Comparison of ENCODE assay signal across 14 cellular contexts in genomic region chr6:169720207-169720855, GRCh38. TPM values are rescaled to one million over a fixed set of nuclear protein-coding genes. Genes with fewer than 3 reads are reported as not detected.
DNase-seq lines count a peak whose midpoint lies in the region; ATAC-seq and TF ChIP-seq lines count a peak whose summit lies in the region.
"Had no signal": no experiment of that assay in that cellular context is flagged by ENCODE, and none has a peak within 500 bp of the region (broad histone marks: within the 10 kb centered on the region; RNA-seq: fewer than 3 reads in every experiment).

No MANE protein-coding gene starts in this region.

- peaks cover 30% of the 10 kb centered on the region for H3K4me1 Mint-ChIP-seq in activated CD8-positive, alpha-beta memory T cell treated with anti-CD3 and anti-CD28 coated beads, Interleukin-2, amount 10 ng/mL, durations not matched to agents 7 days and 5 days
- H3K4me1 Mint-ChIP-seq in activated CD8-positive, alpha-beta T cell treated with anti-CD3 and anti-CD28 coated beads for 36 hours (ENCODE audit: low read depth) = peaks cover 33% of the 10 kb centered on the region
- H3K4me1 Mint-ChIP-seq in neural crest cell = peaks cover 45% of the 10 kb centered on the region

- ATAC-seq in activated CD8-positive, alpha-beta memory T cell treated with anti-CD3 and anti-CD28 coated beads, Interleukin-2, amount 10 ng/mL, durations not matched to agents 7 days and 5 days = no peak
- no peak for ATAC-seq in activated CD8-positive, alpha-beta T cell treated with anti-CD3 and anti-CD28 coated beads for 36 hours
- ATAC-seq in GM21515 (IDR thresholded peaks at IDR 0.05; ENCODE audit: unreplicated experiment) (no peak), GM19455 (IDR thresholded peaks at IDR 0.05; ENCODE audit: unreplicated experiment) (no peak)
- ATAC-seq: effector memory CD8-positive, alpha-beta T cell; lower lobe of right lung; PC-3 had no signal

- no peak for DNase-seq in activated CD8-positive, alpha-beta memory T cell treated with anti-CD3 and anti-CD28 coated beads, Interleukin-2, amount 10 ng/mL, durations not matched to agents 7 days and 5 days
- DNase-seq in activated CD8-positive, alpha-beta memory T cell treated with anti-CD3 and anti-CD28 coated beads, Interleukin-2, amount 50 U/mL, for 48 hours = no peak
- no peak for DNase-seq in activated CD8-positive, alpha-beta T cell treated with anti-CD3 and anti-CD28 coated beads for 36 hours
- no peak for DNase-seq in neural crest cell (ENCODE audit: low read depth, low spot score)
- no peak for DNase-seq in NCI-H1436 (lab: John Stamatoyannopoulos, UW)
- DNase-seq: effector memory CD8-positive, alpha-beta T cell; hypothalamus; KG1; lower lobe of right lung; PC-3; stimulated activated CD4-positive, alpha-beta T cell treated with anti-CD3 and anti-CD28 coated beads, Interleukin-12 subunit alpha, Interleukin-12 subunit beta, amount 100 ng/mL, for 4 hours had no signal

- H3K27ac Mint-ChIP-seq in activated CD8-positive, alpha-beta memory T cell treated with anti-CD3 and anti-CD28 coated beads, Interleukin-2, amount 10 ng/mL, durations not matched to agents 7 days and 5 days = peak overlapping the region; percentile 35
- peak overlapping the region; percentile 62 for H3K27ac Mint-ChIP-seq in activated CD8-positive, alpha-beta T cell treated with anti-CD3 and anti-CD28 coated beads for 36 hours
- H3K27ac Mint-ChIP-seq in neural crest cell (ENCODE audit: unreplicated experiment) = no peak overlapping the region

- TF ChIP-seq CTCF in LNCAP (IDR thresholded peaks at IDR 0.05) = peak; percentile 19; the same call in 1 of the 2 replicates
- no peak for TF ChIP-seq CTCF in activated CD8-positive, alpha-beta T cell treated with anti-CD3 and anti-CD28 coated beads for 36 hours (IDR thresholded peaks at IDR 0.05)
- TF ChIP-seq CTCF in neural crest cell (conservative IDR thresholded peaks at IDR 0.05) = peak; percentile 35

- H3K36me3 Mint-ChIP-seq in activated CD8-positive, alpha-beta memory T cell treated with anti-CD3 and anti-CD28 coated beads, Interleukin-2, amount 10 ng/mL, durations not matched to agents 7 days and 5 days = peaks cover 28% of the 10 kb centered on the region
- H3K36me3 Mint-ChIP-seq in activated CD8-positive, alpha-beta T cell treated with anti-CD3 and anti-CD28 coated beads for 36 hours (ENCODE audit: low read depth) = peaks cover 40% of the 10 kb centered on the region
- H3K36me3 Mint-ChIP-seq in neural crest cell (ENCODE audit: low read depth) = no peaks in the 10 kb centered on the region

- CTCF ChIA-PET in activated CD8-positive, alpha-beta memory T cell treated with anti-CD3 and anti-CD28 coated beads, Interleukin-2, amount 10 ng/mL, durations not matched to agents 7 days and 5 days (lab: Charles Lee) = interaction anchor here (0.9 to 4.8 kb wide), 6 partner anchors 10 to 208 kb away, joined by 3 to 37 read pairs (median 4); partner anchors contain the start of genes C6orf120 and WDR27
- CTCF ChIA-PET in activated CD8-positive, alpha-beta T cell treated with anti-CD3 and anti-CD28 coated beads for 36 hours (lab: Charles Lee) = interaction anchor here (0.7 to 6.3 kb wide), 3 partner anchors 11 to 19 kb away, joined by 3 to 34 read pairs (median 17); partner anchors contain the start of genes C6orf120 and WDR27

- H3K4me3 Mint-ChIP-seq in activated CD8-positive, alpha-beta memory T cell treated with anti-CD3 and anti-CD28 coated beads, Interleukin-2, amount 10 ng/mL, durations not matched to agents 7 days and 5 days = peak overlapping the region; percentile 9
- no peak overlapping the region for H3K4me3 Mint-ChIP-seq in activated CD8-positive, alpha-beta T cell treated with anti-CD3 and anti-CD28 coated beads for 36 hours
- peak overlapping the region; percentile 36 for H3K4me3 Mint-ChIP-seq in neural crest cell
- H3K4me3 Mint-ChIP-seq: effector memory CD8-positive, alpha-beta T cell had no signal

- no peaks in the 10 kb centered on the region for H3K27me3 Mint-ChIP-seq in activated CD8-positive, alpha-beta memory T cell treated with anti-CD3 and anti-CD28 coated beads, Interleukin-2, amount 10 ng/mL, durations not matched to agents 7 days and 5 days
- H3K27me3 Mint-ChIP-seq in activated CD8-positive, alpha-beta T cell treated with anti-CD3 and anti-CD28 coated beads for 36 hours = no peaks in the 10 kb centered on the region
- H3K27me3 Mint-ChIP-seq in neural crest cell (ENCODE audit: low read depth) = peaks cover 3% of the 10 kb centered on the region
- H3K27me3 Mint-ChIP-seq: effector memory CD8-positive, alpha-beta T cell had no signal

- POLR2A ChIA-PET in activated CD8-positive, alpha-beta T cell treated with anti-CD3 and anti-CD28 coated beads for 36 hours (lab: Charles Lee) = interaction anchor here (0.9 to 1.4 kb wide), 3 partner anchors 13 to 32 kb away, joined by 3 to 4 read pairs (median 4); partner anchors contain the start of genes C6orf120 and WDR27

- intact Hi-C loops in activated CD8-positive, alpha-beta T cell treated with anti-CD3 and anti-CD28 coated beads for 36 hours (cut with micrococcal nuclease) = no loop called here

- no peaks in the 10 kb centered on the region for H3K9me3 Mint-ChIP-seq in activated CD8-positive, alpha-beta memory T cell treated with anti-CD3 and anti-CD28 coated beads, Interleukin-2, amount 10 ng/mL, durations not matched to agents 7 days and 5 days (ENCODE audit: low read depth)
- no peaks in the 10 kb centered on the region for H3K9me3 Mint-ChIP-seq in activated CD8-positive, alpha-beta T cell treated with anti-CD3 and anti-CD28 coated beads for 36 hours
- H3K9me3 Mint-ChIP-seq in neural crest cell = no peaks in the 10 kb centered on the region
- H3K9me3 Mint-ChIP-seq: effector memory CD8-positive, alpha-beta T cell had no signal

RNA-seq across cellular contexts. Expression of gene PHF10, which starts 4.0 kb away (rescaled TPM):
- total RNA-seq in activated CD8-positive, alpha-beta memory T cell treated with anti-CD3 and anti-CD28 coated beads, Interleukin-2, amount 10 ng/mL, durations not matched to agents 7 days and 5 days = 10 to 100 TPM; 57.9 to 58.8 TPM
- total RNA-seq in activated CD8-positive, alpha-beta T cell treated with anti-CD3 and anti-CD28 coated beads for 36 hours = 10 to 100 TPM; 79.1 to 79.7 TPM
- 83.9 and 85.9 TPM in 2 replicates for total RNA-seq in neural crest cell

RNA-seq across cellular contexts. Expression of gene C6orf120, which starts 18.4 kb away (rescaled TPM):
- 10 to 100 TPM; 19.3 to 20.3 TPM for total RNA-seq in activated CD8-positive, alpha-beta memory T cell treated with anti-CD3 and anti-CD28 coated beads, Interleukin-2, amount 10 ng/mL, durations not matched to agents 7 days and 5 days
- total RNA-seq in activated CD8-positive, alpha-beta T cell treated with anti-CD3 and anti-CD28 coated beads for 36 hours = 10 to 100 TPM; 14.2 to 16.3 TPM
- total RNA-seq in neural crest cell = 28.2 and 28.7 TPM in 2 replicates

RNA-seq across cellular contexts. Expression of gene WDR27, which starts 18.5 kb away (rescaled TPM):
- 10 to 100 TPM; 31.2 to 36.2 TPM for total RNA-seq in activated CD8-positive, alpha-beta memory T cell treated with anti-CD3 and anti-CD28 coated beads, Interleukin-2, amount 10 ng/mL, durations not matched to agents 7 days and 5 days
- total RNA-seq in activated CD8-positive, alpha-beta T cell treated with anti-CD3 and anti-CD28 coated beads for 36 hours = 10 to 100 TPM; 48.8 to 49.6 TPM
- total RNA-seq in neural crest cell = 102 and 103 TPM in 2 replicates

RNA-seq across cellular contexts. Expression of gene DYNLT2, which starts 31.0 kb away (rescaled TPM):
- total RNA-seq in activated CD8-positive, alpha-beta memory T cell treated with anti-CD3 and anti-CD28 coated beads, Interleukin-2, amount 10 ng/mL, durations not matched to agents 7 days and 5 days = 1 to 10 TPM; 2.0 to 3.3 TPM
- 1 to 10 TPM; 2.2 to 2.4 TPM for total RNA-seq in activated CD8-positive, alpha-beta T cell treated with anti-CD3 and anti-CD28 coated beads for 36 hours
- total RNA-seq in neural crest cell = 2.8 TPM in 2 replicates

RNA-seq across cellular contexts. Expression of gene ERMARD, which starts 31.1 kb away (rescaled TPM):
- total RNA-seq in activated CD8-positive, alpha-beta memory T cell treated with anti-CD3 and anti-CD28 coated beads, Interleukin-2, amount 10 ng/mL, durations not matched to agents 7 days and 5 days = 10 to 100 TPM; 29.3 to 36.7 TPM
- 10 to 100 TPM; 24.9 to 26.6 TPM for total RNA-seq in activated CD8-positive, alpha-beta T cell treated with anti-CD3 and anti-CD28 coated beads for 36 hours
- total RNA-seq in neural crest cell = 24.2 and 26.3 TPM in 2 replicates
